Comparison of ENCODE assay signal across 26 cellular contexts in genomic region chr9:111868475-111868874, GRCh38. TPM values are rescaled to one million over a fixed set of nuclear protein-coding genes. Genes with fewer than 3 reads are reported as not detected.
DNase-seq lines count a peak whose midpoint lies in the region; ATAC-seq and TF ChIP-seq lines count a peak whose summit lies in the region.
"Had no signal": no experiment of that assay in that cellular context is flagged by ENCODE, and none has a peak within 500 bp of the region (broad histone marks: within the 10 kb centered on the region; RNA-seq: fewer than 3 reads in every experiment).

No MANE protein-coding gene starts in this region.

- no peak for TF ChIP-seq CTCF in WTC11 (IDR thresholded peaks at IDR 0.05)

- WGBS in iPS DF 6.9 (ENCODE audit: insufficient coverage, insufficient read length) = no CpG with 5 or more reads among the region's 6 CpGs

- no peak overlapping the region for H3K4me3 Mint-ChIP-seq in WTC11
- no peak overlapping the region for H3K4me3 Mint-ChIP-seq in stimulated activated naive B cell treated with anti-CD40 and anti-IgM and Interleukin-4, amounts not matched to agents 10 μg/mL and 1 μg/mL and 100 μg/mL, for 72 hours
- no peak overlapping the region for H3K4me3 Mint-ChIP-seq in natural killer cell treated with Interleukin-12 subunit alpha and Interleukin-12 subunit beta and Interleukin-15 and Interleukin-18, amount 100 ng/mL, for 72 hours
- H3K4me3 Mint-ChIP-seq: B cell; CD8-positive, alpha-beta T cell; IgD-negative memory B cell had no signal

- H3K4me1 ChIP-seq in iPS DF 6.9 (ENCODE audit: control insufficient read depth, insufficient read depth, low read length) = no peaks in the 10 kb centered on the region

- H3K27ac Mint-ChIP-seq in WTC11 = peak overlapping the region; percentile 39; the same call in 1 of the 2 replicates
- no peak overlapping the region for H3K27ac Mint-ChIP-seq in stimulated activated naive B cell treated with anti-CD40 and anti-IgM and Interleukin-4, amounts not matched to agents 10 μg/mL and 1 μg/mL and 100 μg/mL, for 72 hours
- H3K27ac Mint-ChIP-seq in natural killer cell treated with Interleukin-12 subunit alpha and Interleukin-12 subunit beta and Interleukin-15 and Interleukin-18, amount 100 ng/mL, for 72 hours = no peak overlapping the region
- H3K27ac Mint-ChIP-seq: B cell; CD8-positive, alpha-beta T cell; IgD-negative memory B cell had no signal

- no peaks in the 10 kb centered on the region for H3K9me3 ChIP-seq in iPS DF 6.9 (ENCODE audit: control insufficient read depth, insufficient read depth, low read length)
- H3K9me3 ChIP-seq: SJSA1 had no signal

- H3K27me3 ChIP-seq in H7 (ENCODE audit: control insufficient read depth, insufficient read depth, low read length) (no peaks in the 10 kb centered on the region), iPS DF 6.9 (ENCODE audit: control insufficient read depth, insufficient read depth, low read length) (no peaks in the 10 kb centered on the region)
- H3K27me3 ChIP-seq: SJSA1 had no signal

- H3K9me3 Mint-ChIP-seq in WTC11 = peaks cover 29% of the 10 kb centered on the region
- H3K9me3 Mint-ChIP-seq in stimulated activated naive B cell treated with anti-CD40 and anti-IgM and Interleukin-4, amounts not matched to agents 10 μg/mL and 1 μg/mL and 100 μg/mL, for 72 hours = peaks cover 4 to 7% of the 10 kb centered on the region in 2 donors
- no peaks in the 10 kb centered on the region for H3K9me3 Mint-ChIP-seq in natural killer cell treated with Interleukin-12 subunit alpha and Interleukin-12 subunit beta and Interleukin-15 and Interleukin-18, amount 100 ng/mL, for 72 hours
- H3K9me3 Mint-ChIP-seq: CD8-positive, alpha-beta T cell had no signal

- no peak overlapping the region for H3K27ac ChIP-seq in iPS DF 6.9 (ENCODE audit: low read length)
- H3K27ac ChIP-seq: C4-2B, GM23248, KMS-11, SJSA1 had no signal

- H3K36me3 Mint-ChIP-seq in WTC11 = peaks cover 2% of the 10 kb centered on the region; the same call in 1 of the 2 replicates
- H3K36me3 Mint-ChIP-seq in stimulated activated naive B cell treated with anti-CD40 and anti-IgM and Interleukin-4, amounts not matched to agents 10 μg/mL and 1 μg/mL and 100 μg/mL, for 72 hours = no peaks in the 10 kb centered on the region
- peaks cover 4% of the 10 kb centered on the region for H3K36me3 Mint-ChIP-seq in natural killer cell treated with Interleukin-12 subunit alpha and Interleukin-12 subunit beta and Interleukin-15 and Interleukin-18, amount 100 ng/mL, for 72 hours
- H3K36me3 Mint-ChIP-seq: CD8-positive, alpha-beta T cell had no signal

- H3K4me3 ChIP-seq in H7 (ENCODE audit: insufficient read depth, low read depth, low read length) (no peak overlapping the region), iPS DF 6.9 (ENCODE audit: low read length) (no peak overlapping the region)
- H3K4me3 ChIP-seq: GM23248, SJSA1 had no signal

- no peaks in the 10 kb centered on the region for H3K36me3 ChIP-seq in H7 (replicated peaks; ENCODE audit: control insufficient read depth, insufficient read depth, low read length)
- H3K36me3 ChIP-seq in iPS DF 6.9 (ENCODE audit: control insufficient read depth, insufficient read depth, low read length) = no peaks in the 10 kb centered on the region
- H3K36me3 ChIP-seq: SJSA1 had no signal

- peaks cover 35% of the 10 kb centered on the region for H3K4me1 Mint-ChIP-seq in WTC11
- peaks cover 10 to 17% of the 10 kb centered on the region in 2 donors for H3K4me1 Mint-ChIP-seq in stimulated activated naive B cell treated with anti-CD40 and anti-IgM and Interleukin-4, amounts not matched to agents 10 μg/mL and 1 μg/mL and 100 μg/mL, for 72 hours
- peaks cover 5 to 6% of the 10 kb centered on the region in 2 donors for H3K4me1 Mint-ChIP-seq in natural killer cell treated with Interleukin-12 subunit alpha and Interleukin-12 subunit beta and Interleukin-15 and Interleukin-18, amount 100 ng/mL, for 72 hours (ENCODE audit: low read depth in 2 of 2)

- CTCF ChIA-PET in WTC11 (lab: Charles Lee) = interaction anchor here (1.2 kb wide), 1 partner anchor 95 kb away, joined by 3 read pairs; no protein-coding TSS in a partner anchor

- peak; percentile 44 for DNase-seq in H7
- DNase-seq in NCI-H526 (lab: John Stamatoyannopoulos, UW) = peak; percentile 11 to 50
- DNase-seq in WTC11 (ENCODE audit: low spot score) = peak; percentile 51
- DNase-seq in iPS DF 6.9 (ENCODE audit: low read depth, low spot score) = peak; percentile 61
- no peak for DNase-seq in NCI-H2227 treated with DMSO at 0.1 percent for 48 hours (lab: John Stamatoyannopoulos, UW)
- no peak for DNase-seq in stimulated activated naive B cell treated with anti-CD40 and anti-IgM and Interleukin-4, amounts not matched to agents 10 μg/mL and 1 μg/mL and 100 μg/mL, for 72 hours
- DNase-seq in natural killer cell treated with Interleukin-12 subunit alpha and Interleukin-12 subunit beta and Interleukin-15 and Interleukin-18, amount 100 ng/mL, for 72 hours (ENCODE audit: low spot score) = no peak
- DNase-seq: Caco-2; CD8-positive, alpha-beta T cell; DMS79 treated with DMSO at 0.1 percent for 48 hours; GM23248; MM.1S; NCI-H1048; NCI-H1417; NCI-H187 treated with DMSO at 0.1 percent for 48 hours; NCI-H82; NK-92 treated with Interleukin-12 subunit alpha and Interleukin-12 subunit beta, amount 100 ng/mL, for 24 hours; PC-3; Right ventricle myocardium superior; T-helper 2 cell had no signal

- peak; percentile 99 for ATAC-seq in WTC11
- no peak for ATAC-seq in stimulated activated naive B cell treated with anti-CD40 and anti-IgM and Interleukin-4, amounts not matched to agents 10 μg/mL and 1 μg/mL and 100 μg/mL, for 72 hours (replicated peaks)
- no peak for ATAC-seq in natural killer cell treated with Interleukin-12 subunit alpha and Interleukin-12 subunit beta and Interleukin-15 and Interleukin-18, amount 100 ng/mL, for 72 hours
- ATAC-seq: CD8-positive, alpha-beta T cell; HCT116; PC-3 had no signal

- POLR2A ChIA-PET in WTC11 (lab: Charles Lee) = interaction anchor here (0.6 to 0.7 kb wide), 4 partner anchors 10 to 786 kb away, joined by 3 to 6 read pairs (median 4); no protein-coding TSS in a partner anchor

- H3K27me3 Mint-ChIP-seq in WTC11 (ENCODE audit: low read depth) = no peaks in the 10 kb centered on the region
- no peaks in the 10 kb centered on the region for H3K27me3 Mint-ChIP-seq in stimulated activated naive B cell treated with anti-CD40 and anti-IgM and Interleukin-4, amounts not matched to agents 10 μg/mL and 1 μg/mL and 100 μg/mL, for 72 hours
- H3K27me3 Mint-ChIP-seq in natural killer cell treated with Interleukin-12 subunit alpha and Interleukin-12 subunit beta and Interleukin-15 and Interleukin-18, amount 100 ng/mL, for 72 hours = peaks cover 7 to 16% of the 10 kb centered on the region in 2 donors
- H3K27me3 Mint-ChIP-seq: B cell, IgD-negative memory B cell had no signal

TF ChIP-seq in WTC11, 78 proteins besides CTCF, POLR2A, EP300 and RAD21:
- TF ChIP-seq FOXJ3 (CRISPR knock-in tag; IDR thresholded peaks at IDR 0.05; ENCODE audit: borderline replicate concordance) (no peak), RELA (CRISPR knock-in tag; IDR thresholded peaks at IDR 0.05; ENCODE audit: borderline replicate concordance) (no peak), USF1 (CRISPR knock-in tag; IDR thresholded peaks at IDR 0.05) (no peak), SP1 (CRISPR knock-in tag; conservative IDR thresholded peaks at IDR 0.05) (0 out of 2 replicates have a peak, but pooled peaks have one; percentile 51), JUN (CRISPR knock-in tag; IDR thresholded peaks at IDR 0.05) (no peak)

RNA-seq across cellular contexts. Expression of gene UGCG, which starts 28.1 kb away (rescaled TPM):
- 27.6 and 40.9 TPM in 2 replicates for total RNA-seq in H7 (2014; rRNA removed; shearing (Covaris generic))
- total RNA-seq in WTC11 (2021) = 34.0 to 37.5 TPM (median 34.6 TPM) in 3 replicates
- total RNA-seq in natural killer cell treated with Interleukin-12 subunit alpha and Interleukin-12 subunit beta and Interleukin-15 and Interleukin-18, amount 100 ng/mL, for 72 hours = 10 to 100 TPM; 14.8 to 19.0 TPM

Comparison
In these comparisons a context has a peak if more than half of its experiments do, and no peak if none do; other contexts are left out.
1. DNase-seq: peak in H7 (single experiment), NCI-H526 (2 of 2), WTC11 (single experiment) and iPS DF 6.9 (single experiment); none in NCI-H2227 treated with DMSO at 0.1 percent for 48 hours (single experiment), stimulated activated naive B cell treated with anti-CD40 and anti-IgM and Interleukin-4, amounts not matched to agents 10 μg/mL and 1 μg/mL and 100 μg/mL, for 72 hours (single experiment) and natural killer cell treated with Interleukin-12 subunit alpha and Interleukin-12 subunit beta and Interleukin-15 and Interleukin-18, amount 100 ng/mL, for 72 hours (single experiment).